16 cellular contexts compared by ENCODE assay signal in the genomic region with DNA sequence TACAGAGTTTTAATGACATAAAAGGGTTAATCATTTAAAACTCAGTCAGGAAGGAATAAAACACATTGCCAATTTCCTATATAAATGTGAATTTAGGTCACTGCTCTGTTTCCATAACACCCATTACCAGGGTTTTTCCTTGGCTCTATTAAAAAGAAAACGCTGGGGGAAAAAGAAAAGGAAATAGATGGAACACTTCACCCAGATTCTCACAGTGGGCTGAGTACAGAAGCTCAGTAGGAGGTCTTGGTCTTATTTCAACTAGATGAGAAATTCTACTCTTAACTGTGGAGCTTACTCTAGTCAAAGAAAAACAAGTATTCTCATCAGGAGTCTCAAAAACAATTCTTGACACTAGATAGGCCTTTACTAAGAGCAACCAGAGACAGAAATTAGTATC.
"Had no signal": no experiment of that assay in that cellular context is flagged by ENCODE, and none has a peak within 500 bp of the region (broad histone marks: within the 10 kb centered on the region; RNA-seq: fewer than 3 reads in every experiment).

No MANE protein-coding gene starts in this region.

- H3K4me3 ChIP-seq: lower lobe of right lung, uterus had no signal

- ATAC-seq: activated naive CD4-positive, alpha-beta T cell treated with anti-CD3 and anti-CD28 coated beads, Interleukin-2, amount 50 U/mL, for 72 hours; activated T-cell treated with anti-CD3 and anti-CD28 coated beads, Interleukin-2, amount 50 U/mL, for 4 hours; lower lobe of right lung; natural killer cell treated with Interleukin-12 subunit alpha and Interleukin-12 subunit beta and Interleukin-15 and Interleukin-18, amount 100 ng/mL, for 72 hours; stimulated activated naive CD8-positive, alpha-beta T cell treated with anti-CD3 and anti-CD28 coated beads, Interleukin-15, amount 100 ng/mL, for 72 hours had no signal

- H3K27ac ChIP-seq: lower lobe of right lung, uterus had no signal

- DNase-seq: activated CD4-positive, alpha-beta T cell treated with anti-CD3 and anti-CD28 coated beads for 1 hour; activated CD4-positive, alpha-beta T cell treated with anti-CD3 and anti-CD28 coated beads, Interleukin-2, amount 50 U/mL, for 48 hours; activated effector memory CD4-positive, alpha-beta T cell treated with anti-CD3 and anti-CD28 coated beads, Interleukin-2, amount 50 U/mL, for 16 hours; activated T-cell treated with anti-CD3 and anti-CD28 coated beads, Interleukin-2, amount 50 U/mL, for 4 hours; amniotic stem cell; cortex of kidney; endodermal cell; lower lobe of right lung; occipital lobe; stimulated activated CD4-positive, alpha-beta T cell treated with anti-CD3 and anti-CD28 coated beads, Interleukin-15, amount 100 ng/mL, for 24 hours; stimulated activated CD4-positive, alpha-beta T cell treated with anti-CD3 and anti-CD28 coated beads, Interleukin-4, amount 100 ng/mL, for 24 hours; stimulated activated naive CD8-positive, alpha-beta T cell treated with anti-CD3 and anti-CD28 coated beads, Interleukin-15, amount 100 ng/mL, for 72 hours; T-helper 9 cell; uterus had no signal

- H3K9me3 ChIP-seq: lower lobe of right lung, uterus had no signal
